9 cellular contexts compared by ENCODE assay signal in genomic region chr2:172462393-172463381, GRCh38. TPM values are rescaled to one million over a fixed set of nuclear protein-coding genes. Genes with fewer than 3 reads are reported as not detected.
DNase-seq lines count a peak whose midpoint lies in the region; ATAC-seq, FAIRE-seq and TF ChIP-seq lines count a peak whose summit lies in the region.
"Had no signal": no experiment of that assay in that cellular context is flagged by ENCODE, and none has a peak within 500 bp of the region (broad histone marks: within the 10 kb centered on the region; RNA-seq: fewer than 3 reads in every experiment).

No MANE protein-coding gene starts in this region.

- peaks cover 18% of the 10 kb centered on the region for H3K36me3 Mint-ChIP-seq in T-helper 1 cell treated with Interleukin-12 subunit alpha and Interleukin-12 subunit beta and Interleukin-4 antibody, amounts not matched to agents 30 μg/mL and 1 μg/mL, for 36 hours (ENCODE audit: low read depth)

- no peaks in the 10 kb centered on the region for H3K36me3 ChIP-seq in adrenal gland (replicated peaks in 1 of 2)

- TF ChIP-seq CTCF in foreskin keratinocyte (conservative IDR thresholded peaks at IDR 0.05), result no peak
- peak in 1 of 6 experiments; percentile 9 for TF ChIP-seq CTCF in adrenal gland (IDR thresholded peaks at IDR 0.05)

- H3K9me3 ChIP-seq in adrenal gland (replicated peaks in 1 of 3), result no peaks in the 10 kb centered on the region

- H3K27me3 Mint-ChIP-seq in T-helper 1 cell treated with Interleukin-12 subunit alpha and Interleukin-12 subunit beta and Interleukin-4 antibody, amounts not matched to agents 30 μg/mL and 1 μg/mL, for 36 hours (ENCODE audit: low read depth), result no peaks in the 10 kb centered on the region

- FAIRE-seq in GM12891 (lab: Jason Lieb, UNC), result peak; percentile 45
- FAIRE-seq: colon had no signal

- peak; percentile 70 for ATAC-seq in HG03108 (IDR thresholded peaks at IDR 0.05; ENCODE audit: unreplicated experiment)
- peak; percentile 6 for ATAC-seq in foreskin keratinocyte
- no peak for ATAC-seq in sciatic nerve

- TF ChIP-seq POLR2A in GM12891 (IDR thresholded peaks at IDR 0.05; ENCODE audit: low read depth, low read length), result no peak
- TF ChIP-seq POLR2A in adrenal gland (IDR thresholded peaks at IDR 0.05), result no peak

- H3K27ac Mint-ChIP-seq in T-helper 1 cell treated with Interleukin-12 subunit alpha and Interleukin-12 subunit beta and Interleukin-4 antibody, amounts not matched to agents 30 μg/mL and 1 μg/mL, for 36 hours, result peak overlapping the region; percentile 85

- H3K4me1 ChIP-seq in foreskin keratinocyte (peaks cover 75% of the 10 kb centered on the region), adrenal gland (replicated peaks in 1 of 2) (peaks cover 0 to 35% of the 10 kb centered on the region in 2 donors)

- intact Hi-C loops in sciatic nerve (cut with DNase I), result no loop called here
- intact Hi-C loops in adrenal gland (cut with DNase I), result loop anchor here (2.0 to 5.0 kb wide), 2 partner anchors 288 to 290 kb away; no protein-coding TSS in a partner anchor

- peak overlapping the region; percentile 61 for H3K27ac ChIP-seq in foreskin keratinocyte
- no peak overlapping the region for H3K27ac ChIP-seq in adrenal gland

- peaks cover 79% of the 10 kb centered on the region for H3K4me1 Mint-ChIP-seq in T-helper 1 cell treated with Interleukin-12 subunit alpha and Interleukin-12 subunit beta and Interleukin-4 antibody, amounts not matched to agents 30 μg/mL and 1 μg/mL, for 36 hours (ENCODE audit: low read depth)

- H3K9me3 Mint-ChIP-seq in T-helper 1 cell treated with Interleukin-12 subunit alpha and Interleukin-12 subunit beta and Interleukin-4 antibody, amounts not matched to agents 30 μg/mL and 1 μg/mL, for 36 hours, result no peaks in the 10 kb centered on the region

- H3K4me3 Mint-ChIP-seq in T-helper 1 cell treated with Interleukin-12 subunit alpha and Interleukin-12 subunit beta and Interleukin-4 antibody, amounts not matched to agents 30 μg/mL and 1 μg/mL, for 36 hours, result peak overlapping the region; percentile 87

- H3K27me3 ChIP-seq in foreskin keratinocyte (no peaks in the 10 kb centered on the region), adrenal gland (no peaks in the 10 kb centered on the region)

- WGBS in adrenal gland, 4 donors, result 51 to 65% (median 54%) methylated on average over 14 of the region's 14 CpGs

- no peak for DNase-seq in GM12891 (ENCODE audit: insufficient read length, low spot score)
- DNase-seq in foreskin keratinocyte, result peak; percentile 60 to 73
- no peak for DNase-seq in sciatic nerve (ENCODE audit: low spot score)
- DNase-seq in adrenal gland, result no peak
- DNase-seq in HUDEP-2 (lab: John Stamatoyannopoulos, UW; ENCODE audit: unreplicated experiment in 76 of 76), result no peak
- no peak for DNase-seq in COR-L47 (lab: John Stamatoyannopoulos, UW)

- H3K4me3 ChIP-seq in adrenal gland, result no peak overlapping the region

TF ChIP-seq in GM12891, 5 proteins besides CTCF, POLR2A, EP300 and RAD21:
- TF ChIP-seq PAX5 (IDR thresholded peaks at IDR 0.05; ENCODE audit: insufficient read depth, low read length, severe bottlenecking) (no peak), POLR2AphosphoS5 (IDR thresholded peaks at IDR 0.05; ENCODE audit: low read depth, low read length) (no peak), SPI1 (IDR thresholded peaks at IDR 0.05; ENCODE audit: low read depth, low read length) (peak; percentile 87)

RNA-seq across cellular contexts. Expression of gene ITGA6, which starts 35.3 kb away (rescaled TPM):
- 0.30 TPM for polyA plus RNA-seq in GM12891 (2012; ENCODE audit: low read depth, missing spikeins)
- 815 and 842 TPM in 2 replicates for total RNA-seq in foreskin keratinocyte
- polyA plus RNA-seq in foreskin keratinocyte, result 168 and 201 TPM in 2 replicates
- 606 TPM for total RNA-seq in sciatic nerve
- total RNA-seq in adrenal gland, result 10 to 100 TPM in 5 of 8 donors, 1 to 10 TPM in 3; 7.4 to 20.3 (median 11.4) TPM
- polyA plus RNA-seq in adrenal gland, result 10 to 100 TPM in 1 of 3 donors, 1 to 10 TPM in 2; 5.1 to 13.8 (median 5.7) TPM

Comparison
In these comparisons a context has a peak if more than half of its experiments do, and no peak if none do; other contexts are left out.
1. DNase-seq: peak in foreskin keratinocyte (2 of 2); none in GM12891 (single experiment), sciatic nerve (single experiment), adrenal gland (0 of 7), HUDEP-2 (0 of 76) and COR-L47 (single experiment).
2. RNA of gene ITGA6, which starts 35.3 kb away (total RNA-seq): 815 to 842 TPM in foreskin keratinocyte and 606 TPM in sciatic nerve (single experiment); 7.4 to 20.3 TPM in adrenal gland; every median in the first group is over 10 times any median in the second.